9 cellular contexts compared by ENCODE assay signal in the genomic region with DNA sequence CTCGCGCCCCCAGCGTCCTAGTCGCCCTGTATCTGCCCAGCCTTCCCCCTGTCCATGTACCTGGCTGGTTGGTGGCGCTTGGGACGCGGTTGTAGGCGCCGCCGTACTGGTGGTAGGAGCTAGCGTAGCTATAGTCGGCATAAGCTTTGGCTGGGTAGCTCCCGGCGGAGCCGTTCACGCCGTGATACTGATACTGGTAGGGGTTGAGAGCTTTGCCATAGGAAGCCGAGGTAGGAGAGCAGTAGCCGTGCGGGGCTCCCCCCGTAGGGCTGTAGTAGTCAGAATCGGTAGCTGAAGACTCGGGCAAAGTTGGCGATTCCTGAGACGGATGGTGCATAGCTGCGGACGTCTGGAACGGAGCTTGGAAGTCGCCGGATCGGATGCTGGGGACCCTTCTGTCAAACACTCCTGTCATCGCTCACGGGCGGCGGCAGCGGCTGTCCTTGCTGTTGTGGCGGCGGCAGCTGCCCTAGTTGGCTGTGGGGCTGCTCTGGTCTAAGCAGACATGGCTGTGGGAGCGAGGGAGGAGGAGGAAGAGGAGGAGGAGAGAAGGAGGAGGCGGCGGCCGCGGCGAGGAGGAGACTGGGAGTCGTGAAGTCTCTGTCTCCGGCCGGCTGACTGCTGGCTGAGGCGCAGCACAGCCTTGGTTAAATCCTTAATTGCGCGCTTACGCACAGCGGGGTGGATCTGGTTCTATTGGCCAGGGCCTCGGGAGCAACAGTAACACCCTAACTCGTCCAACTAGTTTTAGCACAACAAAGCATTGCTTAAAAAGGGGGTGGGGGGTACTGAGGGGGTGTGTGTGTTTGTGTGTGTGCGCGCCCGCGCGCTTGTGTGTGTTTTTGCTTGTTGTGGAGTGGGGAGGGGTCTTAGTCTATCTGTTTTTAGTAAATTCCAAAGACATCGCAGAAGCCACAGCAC. TPM values are rescaled to one million over a fixed set of nuclear protein-coding genes. Genes with fewer than 3 reads are reported as not detected.
DNase-seq lines count a peak whose midpoint lies in the region; ATAC-seq and TF ChIP-seq lines count a peak whose summit lies in the region.
"Had no signal": no experiment of that assay in that cellular context is flagged by ENCODE, and none has a peak within 500 bp of the region (broad histone marks: within the 10 kb centered on the region; RNA-seq: fewer than 3 reads in every experiment).

A gene (minus strand): TSS at position 623 of the 921 bp plus-strand sequence. CDS start 208 bp downstream, at position 415.

- H3K4me2 ChIP-seq in OCI-LY7 (ENCODE audit: low read length): no peak within 1 kb of the TSS

- H4K20me1 ChIP-seq in OCI-LY7 (ENCODE audit: insufficient read depth, low read length): no peaks in the 10 kb centered on the region

- peaks cover 63% of the 10 kb centered on the region for H3K4me1 ChIP-seq in left ventricle myocardium inferior
- H3K4me1 ChIP-seq in skeletal muscle tissue (ENCODE audit: control insufficient read depth in 3 of 3, insufficient read depth in 3 of 3, low read length in 3 of 3): peaks cover 31 to 42% (median 38%) of the 10 kb centered on the region in 3 donors
- H3K4me1 ChIP-seq in OCI-LY7 (ENCODE audit: insufficient read depth, low read length, poor library complexity, severe bottlenecking): no peaks in the 10 kb centered on the region

- ATAC-seq in activated CD4-positive, CD25-positive, alpha-beta regulatory T cell treated with anti-CD3 and anti-CD28 coated beads, Interleukin-2, amount 50 U/mL, for 24 hours: no peak

- TF ChIP-seq CTCF in WERI-Rb-1 (IDR thresholded peaks at IDR 0.05; ENCODE audit: low read depth, low read length) (0 out of 2 replicates have a peak, but pooled peaks have one; percentile 4), left ventricle myocardium inferior (IDR thresholded peaks at IDR 0.05; ENCODE audit: borderline replicate concordance) (no peak), GM13976 (IDR thresholded peaks at IDR 0.05; ENCODE audit: borderline replicate concordance, control extremely low read depth, extremely low read depth, insufficient read depth, missing control alignments) (no peak), OCI-LY7 (conservative IDR thresholded peaks at IDR 0.05; ENCODE audit: low read length) (no peak)

- peak; percentile 39 for DNase-seq in Caki2 (ENCODE audit: low read depth)
- peak; percentile 55 for DNase-seq in MG63
- peak; percentile 77 for DNase-seq in WERI-Rb-1
- DNase-seq in left ventricle myocardium inferior: no peak
- DNase-seq in GM13976 (ENCODE audit: low spot score): no peak
- DNase-seq in OCI-LY7 (ENCODE audit: low spot score): no peak

- no peak within 1 kb of the TSS for H2AFZ ChIP-seq in OCI-LY7 (ENCODE audit: low read length)

- peaks cover 20% of the 10 kb centered on the region for H3K27me3 ChIP-seq in MG63
- no peaks in the 10 kb centered on the region for H3K27me3 ChIP-seq in WERI-Rb-1 (ENCODE audit: insufficient read depth, low read depth, severe bottlenecking)
- H3K27me3 ChIP-seq in left ventricle myocardium inferior (ENCODE audit: low read depth): peaks cover 100% of the 10 kb centered on the region
- peaks cover 77 to 82% (median 81%) of the 10 kb centered on the region in 3 donors for H3K27me3 ChIP-seq in skeletal muscle tissue (ENCODE audit: control insufficient read depth in 3 of 3, insufficient read depth in 3 of 3, low read length in 3 of 3)

- H3K27ac ChIP-seq in WERI-Rb-1 (no peak within 1 kb of the TSS), left ventricle myocardium inferior (replicated peaks) (no peak within 1 kb of the TSS), skeletal muscle tissue (ENCODE audit: low read depth, low read length) (peak within 1 kb of the TSS; percentile 12), OCI-LY7 (ENCODE audit: low read depth, low read length, poor library complexity, severe bottlenecking) (no peak within 1 kb of the TSS)

- H3K79me2 ChIP-seq in OCI-LY7 (ENCODE audit: insufficient read depth, low read depth, low read length): no peaks in the 10 kb centered on the region

- H3K9me3 ChIP-seq in MG63: no peaks in the 10 kb centered on the region
- no peaks in the 10 kb centered on the region for H3K9me3 ChIP-seq in WERI-Rb-1 (ENCODE audit: severe bottlenecking)
- no peaks in the 10 kb centered on the region for H3K9me3 ChIP-seq in left ventricle myocardium inferior (replicated peaks)
- no peaks in the 10 kb centered on the region for H3K9me3 ChIP-seq in skeletal muscle tissue (ENCODE audit: control insufficient read depth in 3 of 3, low read length in 3 of 3)
- no peaks in the 10 kb centered on the region for H3K9me3 ChIP-seq in OCI-LY7 (ENCODE audit: low read length)

- CTCF ChIA-PET in OCI-LY7 (lab: Charles Lee; ENCODE audit: unreplicated experiment): no interaction called here

- H3K4me3 ChIP-seq in MG63 (peak within 1 kb of the TSS; percentile 43), WERI-Rb-1 (ENCODE audit: low read depth, low read length) (peak within 1 kb of the TSS; percentile 81), left ventricle myocardium inferior (peak within 1 kb of the TSS; percentile 61), skeletal muscle tissue (ENCODE audit: low read length in 3 of 3) (peak within 1 kb of the TSS; percentile 61 to 71 (median 69)), OCI-LY7 (ENCODE audit: low read depth, low read length, poor library complexity, severe bottlenecking) (no peak within 1 kb of the TSS)

- in situ Hi-C loops in Caki2 (cut with HindIII; ENCODE audit: low pct_unique_long_range_greater_than_20kb, low sequenced_read_pairs): no loop called here
- in situ Hi-C loops in GM13976 (cut with MboI; ENCODE audit: low sequenced_read_pairs, unreplicated experiment): loop anchor here (25.0 kb wide), 3 partner anchors 612 to 1112 kb away; no protein-coding TSS in a partner anchor

- POLR2A ChIA-PET in OCI-LY7 (lab: Charles Lee): no interaction called here

- H3K9ac ChIP-seq in skeletal muscle tissue (ENCODE audit: low read depth in 1 of 3, low read length in 3 of 3): peak within 1 kb of the TSS in 2 of 3 donors; percentile 50 to 67

- H3K9me2 ChIP-seq in OCI-LY7 (ENCODE audit: insufficient read depth, low read length): no peaks in the 10 kb centered on the region

- intact Hi-C loops in left ventricle myocardium inferior (cut with micrococcal nuclease) (loop anchor here (5.0 to 10.0 kb wide), 2 partner anchors 947 to 1110 kb away; no protein-coding TSS in a partner anchor), OCI-LY7 (cut with micrococcal nuclease; ENCODE audit: unreplicated experiment) (no loop called here)

- no TSS peak for BruUV-seq in OCI-LY7 (replicated peaks; lab: Mats Ljungman, UMichigan)

- no peaks in the 10 kb centered on the region for H3K36me3 ChIP-seq in MG63
- peaks cover 3% of the 10 kb centered on the region; the same call in 1 of the 2 replicates for H3K36me3 ChIP-seq in WERI-Rb-1
- no peaks in the 10 kb centered on the region for H3K36me3 ChIP-seq in left ventricle myocardium inferior
- H3K36me3 ChIP-seq in skeletal muscle tissue (ENCODE audit: control insufficient read depth in 3 of 3, insufficient read depth in 3 of 3, low read length in 3 of 3): no peaks in the 10 kb centered on the region
- H3K36me3 ChIP-seq in OCI-LY7 (ENCODE audit: insufficient read depth, low read length): no peaks in the 10 kb centered on the region

RNA-seq across cellular contexts. Expression of the gene that starts here (rescaled TPM):
- total RNA-seq in Caki2 (2014; rRNA removed; shearing (Covaris generic); ENCODE audit: low replicate concordance): 0.10 TPM in 1 of 2 replicates, not detected in the other
- total RNA-seq in MG63 (2014; rRNA removed; shearing (Covaris generic); ENCODE audit: low replicate concordance): not detected in 2 replicates
- total RNA-seq in left ventricle myocardium inferior: not detected
- not detected for total RNA-seq in skeletal muscle tissue
- not detected in 2 replicates for total RNA-seq in OCI-LY7 (2014; rRNA removed; shearing (Covaris generic))
- total RNA-seq in OCI-LY7 (2022): not detected in 2 replicates
- total RNA-seq: dermis microvascular lymphatic vessel endothelial cell had no signal

Comparison
In these comparisons a context has a peak if more than half of its experiments do, and no peak if none do; other contexts are left out.
1. Peak in DNase-seq in Caki2; RNA of the gene not detected or under 1 TPM.
2. Peak in DNase-seq and H3K4me3 ChIP-seq in MG63; RNA of the gene not detected or under 1 TPM.